ENCODE assay signal across 9 cellular contexts in the genomic region with DNA sequence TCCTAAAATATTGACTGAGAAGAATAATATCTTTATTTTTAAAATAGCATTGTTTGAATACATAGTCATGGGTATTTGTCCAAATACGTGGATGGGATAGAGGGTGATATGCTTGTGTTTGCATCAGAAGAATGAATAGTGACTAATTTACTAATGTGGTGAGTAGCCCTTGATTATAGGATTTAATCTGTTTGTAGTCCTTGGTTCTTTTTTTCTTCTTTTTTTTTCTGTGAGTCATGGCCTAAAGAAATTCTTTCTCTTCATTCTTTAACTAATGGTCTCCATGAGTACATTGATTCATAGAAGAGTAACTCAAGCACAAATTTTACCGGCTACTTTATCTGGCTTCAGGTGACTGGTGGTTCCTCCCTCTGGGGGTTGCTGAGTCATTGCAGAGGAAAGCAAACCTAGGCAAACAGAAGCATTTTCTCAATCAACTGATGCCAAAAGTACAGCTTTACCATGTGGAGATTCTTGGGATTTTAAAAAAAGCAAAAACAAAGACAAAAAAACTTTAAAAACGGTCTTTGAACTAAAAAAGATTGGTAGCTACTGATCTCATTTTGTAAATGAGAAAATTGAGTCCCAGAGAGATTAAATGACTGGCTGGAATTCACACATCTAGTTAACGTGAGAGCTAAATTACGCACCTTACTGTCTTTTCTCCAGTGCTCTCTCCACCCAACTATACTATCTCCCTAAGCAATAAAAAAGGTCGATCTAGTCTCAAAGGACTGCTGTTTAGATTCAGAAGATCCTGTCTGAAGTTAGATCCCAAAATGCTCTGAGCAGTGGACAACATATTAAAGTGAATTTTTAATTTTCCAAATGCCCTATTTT. TPM values are rescaled to one million over a fixed set of nuclear protein-coding genes. Genes with fewer than 3 reads are reported as not detected.
DNase-seq lines count a peak whose midpoint lies in the region; ATAC-seq and TF ChIP-seq lines count a peak whose summit lies in the region.
"Had no signal": no experiment of that assay in that cellular context is flagged by ENCODE, and none has a peak within 500 bp of the region (broad histone marks: within the 10 kb centered on the region; RNA-seq: fewer than 3 reads in every experiment).

No MANE protein-coding gene starts in this region.

- H3K36me3 Mint-ChIP-seq in MCF 10A (ENCODE audit: insufficient read depth, unreplicated experiment): no peaks in the 10 kb centered on the region
- H3K36me3 Mint-ChIP-seq in activated T-helper 1 cell treated with anti-CD3 and anti-CD28 coated beads, Interleukin-12 subunit alpha, Interleukin-12 subunit beta, Interleukin-2, Interleukin-4 antibody, amounts not matched to agents 30 ng/mL and 10 ng/mL and 1 ng/mL, durations not matched to agents 14 hours and 24 hours and 36 hours (ENCODE audit: low read depth): no peaks in the 10 kb centered on the region
- H3K36me3 Mint-ChIP-seq in activated CD8-positive, alpha-beta T cell treated with anti-CD3 and anti-CD28 coated beads, Interleukin-2, amount 10 ng/mL, durations not matched to agents 7 days and 5 days (ENCODE audit: low read depth): no peaks in the 10 kb centered on the region

- TF ChIP-seq CTCF in MCF 10A (IDR thresholded peaks at IDR 0.05; ENCODE audit: unreplicated experiment): no peak
- no peak for TF ChIP-seq CTCF in breast epithelium (IDR thresholded peaks at IDR 0.05)
- TF ChIP-seq CTCF in SK-N-SH (IDR thresholded peaks at IDR 0.05): no peak
- no peak for TF ChIP-seq CTCF in ovary (IDR thresholded peaks at IDR 0.05)

- no peak overlapping the region for H2AFZ ChIP-seq in SK-N-SH (ENCODE audit: low read depth)

- no TSS peak for BruUV-seq in MCF 10A (replicated peaks; lab: Mats Ljungman, UMichigan)

- no peaks in the 10 kb centered on the region for H3K4me1 Mint-ChIP-seq in MCF 10A (ENCODE audit: insufficient read depth, unreplicated experiment)
- no peaks in the 10 kb centered on the region for H3K4me1 Mint-ChIP-seq in activated T-helper 1 cell treated with anti-CD3 and anti-CD28 coated beads, Interleukin-12 subunit alpha, Interleukin-12 subunit beta, Interleukin-2, Interleukin-4 antibody, amounts not matched to agents 30 ng/mL and 10 ng/mL and 1 ng/mL, durations not matched to agents 14 hours and 24 hours and 36 hours (ENCODE audit: low read depth)
- H3K4me1 Mint-ChIP-seq in activated CD8-positive, alpha-beta T cell treated with anti-CD3 and anti-CD28 coated beads, Interleukin-2, amount 10 ng/mL, durations not matched to agents 7 days and 5 days (ENCODE audit: low read depth): no peaks in the 10 kb centered on the region
- H3K4me1 Mint-ChIP-seq: neural crest cell had no signal

- H3K4me3 ChIP-seq in breast epithelium: no peak overlapping the region
- H3K4me3 ChIP-seq in SK-N-SH (ENCODE audit: low read depth in 2 of 2, low read length in 1 of 2): no peak overlapping the region
- no peak overlapping the region for H3K4me3 ChIP-seq in ovary

- no peak for TF ChIP-seq RAD21 in SK-N-SH (IDR thresholded peaks at IDR 0.05; ENCODE audit: low read length)

- TF ChIP-seq POLR2A in breast epithelium (IDR thresholded peaks at IDR 0.05): no peak
- no peak for TF ChIP-seq POLR2A in ovary (IDR thresholded peaks at IDR 0.05)

- no peaks in the 10 kb centered on the region for H4K20me1 ChIP-seq in SK-N-SH (ENCODE audit: insufficient read depth)

- H3K4me3 Mint-ChIP-seq in MCF 10A (ENCODE audit: unreplicated experiment): no peak overlapping the region
- H3K4me3 Mint-ChIP-seq in activated T-helper 1 cell treated with anti-CD3 and anti-CD28 coated beads, Interleukin-12 subunit alpha, Interleukin-12 subunit beta, Interleukin-2, Interleukin-4 antibody, amounts not matched to agents 30 ng/mL and 10 ng/mL and 1 ng/mL, durations not matched to agents 14 hours and 24 hours and 36 hours: no peak overlapping the region
- no peak overlapping the region for H3K4me3 Mint-ChIP-seq in activated CD8-positive, alpha-beta T cell treated with anti-CD3 and anti-CD28 coated beads, Interleukin-2, amount 10 ng/mL, durations not matched to agents 7 days and 5 days
- H3K4me3 Mint-ChIP-seq: neural crest cell had no signal

- H3K9me3 ChIP-seq in breast epithelium (no peaks in the 10 kb centered on the region), SK-N-SH (no peaks in the 10 kb centered on the region), ovary (no peaks in the 10 kb centered on the region)

- peak overlapping the region; percentile 4; the same call in 1 of the 2 replicates for H3K9ac ChIP-seq in SK-N-SH

- H3K27ac ChIP-seq in breast epithelium (no peak overlapping the region), SK-N-SH (ENCODE audit: low read depth in 2 of 2, low read length in 1 of 2) (peak overlapping the region; percentile 35 to 85; a peak in 3 of 4 replicates), ovary (no peak overlapping the region)

- no peaks in the 10 kb centered on the region for H3K79me2 ChIP-seq in SK-N-SH (ENCODE audit: insufficient read depth)

- CTCF ChIA-PET in MCF 10A (lab: Yijun Ruan, JAX) (interaction anchor here (0.6 to 1.3 kb wide), 4 partner anchors 10 to 1283 kb away, joined by 3 to 6 read pairs (median 3); no protein-coding TSS in a partner anchor), SK-N-SH (lab: Yijun Ruan, JAX) (interaction anchor here (0.6 to 1.2 kb wide), 2 partner anchors 15 to 1420 kb away, joined by 3 read pairs; no protein-coding TSS in a partner anchor)
- CTCF ChIA-PET in activated CD8-positive, alpha-beta T cell treated with anti-CD3 and anti-CD28 coated beads, Interleukin-2, amount 10 ng/mL, durations not matched to agents 7 days and 5 days (lab: Charles Lee): interaction anchor here (0.7 to 1.5 kb wide), 2 partner anchors 9 to 364 kb away, joined by 3 read pairs; no protein-coding TSS in a partner anchor

- intact Hi-C loops in MCF 10A (cut with micrococcal nuclease): no loop called here
- intact Hi-C loops in breast epithelium (cut with DNase I; ENCODE audit: low total_unique reads): no loop called here
- intact Hi-C loops in activated T-helper 1 cell treated with anti-CD3 and anti-CD28 coated beads, Interleukin-12 subunit alpha, Interleukin-12 subunit beta, Interleukin-2, Interleukin-4 antibody, amounts not matched to agents 30 ng/mL and 10 ng/mL and 1 ng/mL, durations not matched to agents 14 hours and 24 hours and 36 hours (cut with micrococcal nuclease): no loop called here
- intact Hi-C loops in ovary (cut with DNase I): no loop called here

- H3K36me3 ChIP-seq in breast epithelium (no peaks in the 10 kb centered on the region), SK-N-SH (replicated peaks in 1 of 2; ENCODE audit: control insufficient read depth in 1 of 2, insufficient read depth in 2 of 2, low read length in 1 of 2) (no peaks in the 10 kb centered on the region), ovary (no peaks in the 10 kb centered on the region)

- no peaks in the 10 kb centered on the region for H3K27me3 ChIP-seq in breast epithelium
- H3K27me3 ChIP-seq in SK-N-SH (ENCODE audit: insufficient read depth): no peaks in the 10 kb centered on the region
- H3K27me3 ChIP-seq in ovary: no peaks in the 10 kb centered on the region

- no peak overlapping the region for H3K27ac Mint-ChIP-seq in MCF 10A (ENCODE audit: low read depth, unreplicated experiment)
- H3K27ac Mint-ChIP-seq in activated T-helper 1 cell treated with anti-CD3 and anti-CD28 coated beads, Interleukin-12 subunit alpha, Interleukin-12 subunit beta, Interleukin-2, Interleukin-4 antibody, amounts not matched to agents 30 ng/mL and 10 ng/mL and 1 ng/mL, durations not matched to agents 14 hours and 24 hours and 36 hours: no peak overlapping the region
- no peak overlapping the region for H3K27ac Mint-ChIP-seq in activated CD8-positive, alpha-beta T cell treated with anti-CD3 and anti-CD28 coated beads, Interleukin-2, amount 10 ng/mL, durations not matched to agents 7 days and 5 days

- no peaks in the 10 kb centered on the region for H3K9me2 ChIP-seq in SK-N-SH

- H3K9me3 Mint-ChIP-seq in MCF 10A (ENCODE audit: unreplicated experiment): no peaks in the 10 kb centered on the region
- no peaks in the 10 kb centered on the region for H3K9me3 Mint-ChIP-seq in activated T-helper 1 cell treated with anti-CD3 and anti-CD28 coated beads, Interleukin-12 subunit alpha, Interleukin-12 subunit beta, Interleukin-2, Interleukin-4 antibody, amounts not matched to agents 30 ng/mL and 10 ng/mL and 1 ng/mL, durations not matched to agents 14 hours and 24 hours and 36 hours
- no peaks in the 10 kb centered on the region for H3K9me3 Mint-ChIP-seq in activated CD8-positive, alpha-beta T cell treated with anti-CD3 and anti-CD28 coated beads, Interleukin-2, amount 10 ng/mL, durations not matched to agents 7 days and 5 days (ENCODE audit: insufficient read depth)

- WGBS in SK-N-SH (ENCODE audit: low lambda C conversion rate): 41% methylated on average over 6 of the region's 6 CpGs
- WGBS in ovary, 3 donors: 40 to 47% (median 44%) methylated on average over 6 of the region's 6 CpGs

- peak; percentile 50 for DNase-seq in MCF 10A (ENCODE audit: unreplicated experiment)
- DNase-seq in breast epithelium (ENCODE audit: low spot score in 2 of 2): no peak
- DNase-seq in SK-N-SH: no peak
- peak; percentile 75 for DNase-seq in glomerular visceral epithelial cell (ENCODE audit: extremely low spot score)
- DNase-seq in activated T-helper 1 cell treated with anti-CD3 and anti-CD28 coated beads, Interleukin-12 subunit alpha, Interleukin-12 subunit beta, Interleukin-2, Interleukin-4 antibody, amounts not matched to agents 30 ng/mL and 10 ng/mL and 1 ng/mL, durations not matched to agents 14 hours and 24 hours and 36 hours (ENCODE audit: low spot score): no peak
- no peak for DNase-seq in ovary
- no peak for DNase-seq in activated CD8-positive, alpha-beta T cell treated with anti-CD3 and anti-CD28 coated beads, Interleukin-2, amount 10 ng/mL, durations not matched to agents 7 days and 5 days
- DNase-seq in occipital lobe (lab: John Stamatoyannopoulos, UW): no peak

- H3K27me3 Mint-ChIP-seq in MCF 10A (ENCODE audit: insufficient read depth, unreplicated experiment): no peaks in the 10 kb centered on the region
- no peaks in the 10 kb centered on the region for H3K27me3 Mint-ChIP-seq in activated T-helper 1 cell treated with anti-CD3 and anti-CD28 coated beads, Interleukin-12 subunit alpha, Interleukin-12 subunit beta, Interleukin-2, Interleukin-4 antibody, amounts not matched to agents 30 ng/mL and 10 ng/mL and 1 ng/mL, durations not matched to agents 14 hours and 24 hours and 36 hours (ENCODE audit: insufficient read depth)
- H3K27me3 Mint-ChIP-seq in activated CD8-positive, alpha-beta T cell treated with anti-CD3 and anti-CD28 coated beads, Interleukin-2, amount 10 ng/mL, durations not matched to agents 7 days and 5 days (ENCODE audit: low read depth): no peaks in the 10 kb centered on the region

- ATAC-seq in activated CD8-positive, alpha-beta T cell treated with anti-CD3 and anti-CD28 coated beads, Interleukin-2, amount 10 ng/mL, durations not matched to agents 7 days and 5 days: no peak

- peak in 1 of 2 experiments; percentile 84; a peak in 2 of 4 replicates for TF ChIP-seq EP300 in SK-N-SH (IDR thresholded peaks at IDR 0.05; ENCODE audit: borderline replicate concordance in 1 of 2, low read depth in 1 of 2, low read length in 1 of 2)
- TF ChIP-seq EP300 in ovary (IDR thresholded peaks at IDR 0.05): no peak

- POLR2A ChIA-PET in MCF 10A (lab: Yijun Ruan, JAX): no interaction called here
- POLR2A ChIA-PET in SK-N-SH (lab: Yijun Ruan, JAX): no interaction called here
- POLR2A ChIA-PET in activated CD8-positive, alpha-beta T cell treated with anti-CD3 and anti-CD28 coated beads, Interleukin-2, amount 10 ng/mL, durations not matched to agents 7 days and 5 days (lab: Charles Lee): no interaction called here

- peak overlapping the region; percentile 30 for H3K4me2 ChIP-seq in SK-N-SH

- H3F3A ChIP-seq in SK-N-SH (replicated peaks; ENCODE audit: insufficient read depth): peaks cover 17% of the 10 kb centered on the region

- H3K4me1 ChIP-seq in breast epithelium (no peaks in the 10 kb centered on the region), SK-N-SH (ENCODE audit: control insufficient read depth in 1 of 2, insufficient read depth in 2 of 2, low read depth in 1 of 2, low read length in 1 of 2) (peaks cover 0 to 29% of the 10 kb centered on the region in 2 experiments; a peak in 2 of 4 replicates), ovary (ENCODE audit: insufficient read depth) (no peaks in the 10 kb centered on the region)

RNA-seq across cellular contexts. Expression of gene AK5, which starts 40.5 kb away (rescaled TPM):
- not detected in 2 replicates for total RNA-seq in MCF 10A (2022)
- total RNA-seq in breast epithelium: 100 to 1,000 TPM in 1 of 3 donors, 10 to 100 TPM in 1, under 1 TPM in 1; under 0.01 to 111 (median 30.8) TPM
- 22.9 TPM in 2 replicates for polyA plus RNA-seq in SK-N-SH (2012; rRNA removed)
- polyA plus RNA-seq in SK-N-SH (2012; cell fraction: cytosol; rRNA removed): 29.0 and 35.3 TPM in 2 replicates
- polyA plus RNA-seq in SK-N-SH (2012; cell fraction: nucleus; rRNA removed): 10.0 and 13.7 TPM in 2 replicates
- total RNA-seq in activated T-helper 1 cell treated with anti-CD3 and anti-CD28 coated beads, Interleukin-12 subunit alpha, Interleukin-12 subunit beta, Interleukin-2, Interleukin-4 antibody, amounts not matched to agents 30 ng/mL and 10 ng/mL and 1 ng/mL, durations not matched to agents 14 hours and 24 hours and 36 hours: 0.39 TPM in 1 of 2 replicates, not detected in the other
- 1 to 10 TPM in 1 of 7 donors, under 1 TPM in 4, not detected in 2; 0.45 to 1.3 (median 0.82) TPM for total RNA-seq in ovary
- 1 to 10 TPM in 1 of 2 donors, under 1 TPM in 1; 0.50 to 3.5 TPM for polyA plus RNA-seq in ovary
- 1 to 10 TPM in 1 of 2 experiments, under 1 TPM in 1; 0.73 to 1.2 TPM for total RNA-seq in activated CD8-positive, alpha-beta T cell treated with anti-CD3 and anti-CD28 coated beads, Interleukin-2, amount 10 ng/mL, durations not matched to agents 7 days and 5 days
- 27.8 TPM for total RNA-seq in occipital lobe

Comparison
In these comparisons a context has a peak if more than half of its experiments do, and no peak if none do; other contexts are left out.
1. DNase-seq: peak in MCF 10A (single experiment) and glomerular visceral epithelial cell (single experiment); none in breast epithelium (0 of 2), SK-N-SH (single experiment), activated T-helper 1 cell treated with anti-CD3 and anti-CD28 coated beads, Interleukin-12 subunit alpha, Interleukin-12 subunit beta, Interleukin-2, Interleukin-4 antibody, amounts not matched to agents 30 ng/mL and 10 ng/mL and 1 ng/mL, durations not matched to agents 14 hours and 24 hours and 36 hours (single experiment), ovary (0 of 5), activated CD8-positive, alpha-beta T cell treated with anti-CD3 and anti-CD28 coated beads, Interleukin-2, amount 10 ng/mL, durations not matched to agents 7 days and 5 days (single experiment) and occipital lobe (single experiment).
2. H3K27ac ChIP-seq: peak in SK-N-SH (2 of 2); none in breast epithelium (0 of 2) and ovary (0 of 2).